ENCODE assay signal across 20 cellular contexts in the genomic region with DNA sequence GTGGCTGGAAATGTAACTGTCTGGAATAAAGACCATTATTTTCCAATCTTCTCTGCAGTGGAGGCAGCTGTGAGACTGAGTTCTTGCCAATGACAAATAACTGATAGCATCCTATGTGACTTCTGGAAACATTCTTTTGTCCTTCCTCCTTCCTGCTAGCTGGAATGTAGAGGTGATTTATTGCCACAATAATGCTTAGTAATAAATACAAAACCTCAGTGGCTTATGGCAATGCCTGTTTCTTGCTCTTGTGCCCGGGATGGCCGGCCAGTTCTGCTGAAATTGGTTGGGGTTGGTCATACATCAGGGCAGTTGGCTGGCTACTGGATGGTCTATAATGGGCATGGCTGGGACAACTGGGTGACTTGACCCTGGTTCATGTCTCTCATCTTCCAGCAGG. TPM values are rescaled to one million over a fixed set of nuclear protein-coding genes. Genes with fewer than 3 reads are reported as not detected.
DNase-seq lines count a peak whose midpoint lies in the region; ATAC-seq and TF ChIP-seq lines count a peak whose summit lies in the region.
"Had no signal": no experiment of that assay in that cellular context is flagged by ENCODE, and none has a peak within 500 bp of the region (broad histone marks: within the 10 kb centered on the region; RNA-seq: fewer than 3 reads in every experiment).

No MANE protein-coding gene starts in this region.

- H3K4me1 Mint-ChIP-seq in activated CD8-positive, alpha-beta T cell treated with anti-CD3 and anti-CD28 coated beads for 36 hours (ENCODE audit: low read depth): peaks cover 89% of the 10 kb centered on the region
- H3K4me1 Mint-ChIP-seq in CD14-positive monocyte: peaks cover 11% of the 10 kb centered on the region
- H3K4me1 Mint-ChIP-seq in mesothelial cell of epicardium: peaks cover 19% of the 10 kb centered on the region
- H3K4me1 Mint-ChIP-seq: neural progenitor cell had no signal

- no peak overlapping the region for H2BK120ac ChIP-seq in trophoblast cell (ENCODE audit: insufficient read depth, low read length, poor library complexity)

- intact Hi-C loops in activated CD8-positive, alpha-beta T cell treated with anti-CD3 and anti-CD28 coated beads for 36 hours (cut with micrococcal nuclease): no loop called here
- intact Hi-C loops in CD14-positive monocyte (cut with micrococcal nuclease): no loop called here

- peaks cover 2% of the 10 kb centered on the region for H3K27me3 ChIP-seq in trophoblast cell (ENCODE audit: insufficient read depth, low read length)
- H3K27me3 ChIP-seq: neural progenitor cell, right lobe of liver, vagina had no signal

- H3K14ac ChIP-seq in trophoblast cell (ENCODE audit: low read length): no peak overlapping the region

- no peak overlapping the region for H2BK12ac ChIP-seq in trophoblast cell (ENCODE audit: low read length)

- no peak overlapping the region for H2BK5ac ChIP-seq in trophoblast cell (ENCODE audit: low read depth, low read length, poor library complexity)

- no peak overlapping the region for H3K4me3 Mint-ChIP-seq in activated CD8-positive, alpha-beta T cell treated with anti-CD3 and anti-CD28 coated beads for 36 hours
- no peak overlapping the region for H3K4me3 Mint-ChIP-seq in CD14-positive monocyte
- H3K4me3 Mint-ChIP-seq in mesothelial cell of epicardium: no peak overlapping the region
- H3K4me3 Mint-ChIP-seq: dendritic cell treated with granulocyte-macrophage colony-stimulating factor and Interleukin-4, amounts not matched to agents 40 ng/mL and 50 ng/mL, for 4 days; neural progenitor cell had no signal

- peaks cover 0 to 2% of the 10 kb centered on the region in 2 experiments for H3K4me1 ChIP-seq in trophoblast cell (ENCODE audit: control insufficient read depth in 1 of 2, insufficient read depth in 2 of 2, low read length in 2 of 2)
- H3K4me1 ChIP-seq: neural progenitor cell, right lobe of liver had no signal

- no peaks in the 10 kb centered on the region for H3K27me3 Mint-ChIP-seq in activated CD8-positive, alpha-beta T cell treated with anti-CD3 and anti-CD28 coated beads for 36 hours
- peaks cover 0 to 4% (median 2%) of the 10 kb centered on the region in 3 donors for H3K27me3 Mint-ChIP-seq in CD14-positive monocyte (ENCODE audit: low read depth in 3 of 3)
- no peaks in the 10 kb centered on the region for H3K27me3 Mint-ChIP-seq in mesothelial cell of epicardium (ENCODE audit: low read depth)

- H3K36me3 Mint-ChIP-seq in activated CD8-positive, alpha-beta T cell treated with anti-CD3 and anti-CD28 coated beads for 36 hours (ENCODE audit: low read depth): peaks cover 4% of the 10 kb centered on the region
- H3K36me3 Mint-ChIP-seq in CD14-positive monocyte: no peaks in the 10 kb centered on the region
- H3K36me3 Mint-ChIP-seq in mesothelial cell of epicardium: no peaks in the 10 kb centered on the region
- H3K36me3 Mint-ChIP-seq: IgD-negative memory B cell, neural progenitor cell had no signal

- H3K27ac ChIP-seq in trophoblast cell (ENCODE audit: low read depth, low read length): no peak overlapping the region
- H3K27ac ChIP-seq: neural progenitor cell, right lobe of liver, vagina had no signal

- H3K27ac Mint-ChIP-seq in activated CD8-positive, alpha-beta T cell treated with anti-CD3 and anti-CD28 coated beads for 36 hours: peak overlapping the region; percentile 89
- H3K27ac Mint-ChIP-seq in CD14-positive monocyte (no peak overlapping the region), mesothelial cell of epicardium (no peak overlapping the region)
- H3K27ac Mint-ChIP-seq: dendritic cell treated with granulocyte-macrophage colony-stimulating factor and Interleukin-4, amounts not matched to agents 40 ng/mL and 50 ng/mL, for 4 days; neural progenitor cell had no signal

- H3K9me3 ChIP-seq in trophoblast cell (ENCODE audit: insufficient read depth, low read depth, low read length): no peaks in the 10 kb centered on the region
- H3K9me3 ChIP-seq: right lobe of liver, vagina had no signal

- H3K4ac ChIP-seq in trophoblast cell (ENCODE audit: low read depth, low read length): no peak overlapping the region

- no peaks in the 10 kb centered on the region for H3K36me3 ChIP-seq in trophoblast cell (ENCODE audit: control insufficient read depth in 1 of 2, insufficient read depth in 2 of 2, low read length in 2 of 2)
- H3K36me3 ChIP-seq: neural progenitor cell, right lobe of liver, vagina had no signal

- H3K9ac ChIP-seq in trophoblast cell (ENCODE audit: low read length): no peak overlapping the region
- H3K9ac ChIP-seq: neural progenitor cell had no signal

- DNase-seq in EH (ENCODE audit: low read depth) (peak; percentile 70), HCEC 1CT (peak; percentile 20), kidney glomerular epithelial cell (lab: John Stamatoyannopoulos, UW) (peak; percentile 20), CD14-positive monocyte (ENCODE audit: low spot score) (no peak), mesothelial cell of epicardium (ENCODE audit: low spot score in 2 of 2, unreplicated experiment in 2 of 2) (no peak), trophoblast cell (no peak)
- DNase-seq in activated CD8-positive, alpha-beta T cell treated with anti-CD3 and anti-CD28 coated beads for 36 hours: no peak
- DNase-seq: anterior cingulate cortex, GDM1, hypothalamus, NCI-H1436, NCI-H510A, right lobe of liver had no signal

- peaks cover 2% of the 10 kb centered on the region for H3K79me1 ChIP-seq in trophoblast cell (ENCODE audit: low read length)

- H3K4me3 ChIP-seq in trophoblast cell (ENCODE audit: low read depth, low read length): no peak overlapping the region
- H3K4me3 ChIP-seq: neural progenitor cell, right lobe of liver, vagina had no signal

- H3K9me3 Mint-ChIP-seq in activated CD8-positive, alpha-beta T cell treated with anti-CD3 and anti-CD28 coated beads for 36 hours: peaks cover under 1% of the 10 kb centered on the region
- H3K9me3 Mint-ChIP-seq in CD14-positive monocyte: peaks cover 0 to 3% (median 0%) of the 10 kb centered on the region in 7 donors
- no peaks in the 10 kb centered on the region for H3K9me3 Mint-ChIP-seq in mesothelial cell of epicardium
- H3K9me3 Mint-ChIP-seq: dendritic cell treated with granulocyte-macrophage colony-stimulating factor and Interleukin-4, amounts not matched to agents 40 ng/mL and 50 ng/mL, for 4 days; neural progenitor cell had no signal

- no peak overlapping the region for H3K23ac ChIP-seq in trophoblast cell (ENCODE audit: low read length)

- no peak for TF ChIP-seq CTCF in activated CD8-positive, alpha-beta T cell treated with anti-CD3 and anti-CD28 coated beads for 36 hours (IDR thresholded peaks at IDR 0.05)
- TF ChIP-seq CTCF in CD14-positive monocyte (IDR thresholded peaks at IDR 0.05) (no peak), mesothelial cell of epicardium (IDR thresholded peaks at IDR 0.05; ENCODE audit: unreplicated experiment) (no peak)

- H2AFZ ChIP-seq in trophoblast cell (ENCODE audit: insufficient read depth, low read length, poor library complexity): no peak overlapping the region
- H2AFZ ChIP-seq: neural progenitor cell had no signal

- ATAC-seq in activated CD8-positive, alpha-beta T cell treated with anti-CD3 and anti-CD28 coated beads for 36 hours: no peak
- ATAC-seq: esophagus mucosa, right lobe of liver had no signal

- H4K12ac ChIP-seq in trophoblast cell (ENCODE audit: low read depth, low read length): no peak overlapping the region

- no peak overlapping the region for H3K18ac ChIP-seq in trophoblast cell (ENCODE audit: low read length)

- H2AK5ac ChIP-seq in trophoblast cell (ENCODE audit: low read length): no peak overlapping the region

- no peak overlapping the region for H3K4me2 ChIP-seq in trophoblast cell (ENCODE audit: low read length)
- H3K4me2 ChIP-seq: neural progenitor cell had no signal

- H4K91ac ChIP-seq in trophoblast cell (ENCODE audit: low read depth, low read length): no peak overlapping the region

- WGBS in trophoblast cell (ENCODE audit: extremely low coverage, insufficient coverage, insufficient read length): no CpG with 5 or more reads among the region's 2 CpGs

- no peaks in the 10 kb centered on the region for H3K79me2 ChIP-seq in trophoblast cell (ENCODE audit: control insufficient read depth, insufficient read depth, low read length, poor library complexity)

- H4K8ac ChIP-seq in trophoblast cell (ENCODE audit: low read depth, low read length): no peak overlapping the region

- POLR2A ChIA-PET in activated CD8-positive, alpha-beta T cell treated with anti-CD3 and anti-CD28 coated beads for 36 hours (lab: Charles Lee): interaction anchor here (1.3 to 6.0 kb wide), 6 partner anchors 12 to 295 kb away, joined by 3 to 42 read pairs (median 8); a partner anchor contains a TSS

- CTCF ChIA-PET in activated CD8-positive, alpha-beta T cell treated with anti-CD3 and anti-CD28 coated beads for 36 hours (lab: Charles Lee): interaction anchor here (1.0 to 5.8 kb wide), 8 partner anchors 12 to 320 kb away, joined by 3 to 43 read pairs (median 6); a partner anchor contains a TSS

RNA-seq across cellular contexts. Expression of a gene that starts 12.2 kb away (rescaled TPM):
- under 1 TPM in 1 of 2 experiments, not detected in 1; 0.65 TPM for total RNA-seq in activated CD8-positive, alpha-beta T cell treated with anti-CD3 and anti-CD28 coated beads for 36 hours
- not detected for polyA plus RNA-seq in CD14-positive monocyte
- total RNA-seq in mesothelial cell of epicardium: not detected in 3 replicates
- not detected in 2 replicates for polyA plus RNA-seq in trophoblast cell (2013)
- total RNA-seq: esophagus mucosa, liver, right lobe of liver, vagina had no signal
- polyA plus RNA-seq: IgD-negative memory B cell, liver had no signal

RNA-seq across cellular contexts. Expression of a gene that starts 36.5 kb away (rescaled TPM):
- not detected for total RNA-seq in activated CD8-positive, alpha-beta T cell treated with anti-CD3 and anti-CD28 coated beads for 36 hours
- not detected for polyA plus RNA-seq in CD14-positive monocyte
- total RNA-seq in mesothelial cell of epicardium: not detected in 3 replicates
- not detected in 2 replicates for polyA plus RNA-seq in trophoblast cell (2013)
- total RNA-seq: esophagus mucosa; liver; right lobe of liver; T-helper 1 cell treated with Interleukin-12 subunit alpha and Interleukin-12 subunit beta and Interleukin-4 antibody, amounts not matched to agents 30 ng/mL and 1 ng/mL, for 36 hours; vagina had no signal
- polyA plus RNA-seq: IgD-negative memory B cell, liver had no signal

Comparison
In these comparisons a context has a peak if more than half of its experiments do, and no peak if none do; other contexts are left out.
1. DNase-seq: peak in EH (single experiment), HCEC 1CT (single experiment) and kidney glomerular epithelial cell (single experiment); none in activated CD8-positive, alpha-beta T cell treated with anti-CD3 and anti-CD28 coated beads for 36 hours (single experiment), CD14-positive monocyte (single experiment), mesothelial cell of epicardium (0 of 2) and trophoblast cell (0 of 2).